In the genomic region with DNA sequence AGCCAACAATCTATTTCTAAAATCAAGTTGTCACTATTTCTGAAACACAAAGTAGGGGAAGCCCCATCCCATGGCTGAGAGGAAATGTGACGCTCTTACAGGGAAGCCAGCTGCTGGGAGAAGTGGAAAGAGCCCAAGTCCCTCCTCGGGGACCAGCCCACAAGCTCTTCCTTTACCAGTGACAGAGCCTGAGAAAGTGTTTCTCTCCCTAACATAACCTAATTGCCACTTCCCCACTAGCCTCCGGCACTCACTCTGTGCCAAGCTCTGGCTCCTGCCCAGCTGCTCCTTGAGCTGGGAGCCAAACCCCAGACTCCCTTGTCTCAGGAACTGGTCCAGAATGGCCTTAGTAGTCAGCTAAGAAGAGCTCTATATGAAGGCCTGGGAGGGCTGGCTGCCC, we compare ENCODE assay signal across 12 cellular contexts. TPM values are rescaled to one million over a fixed set of nuclear protein-coding genes. Genes with fewer than 3 reads are reported as not detected.
DNase-seq lines count a peak whose midpoint lies in the region; ATAC-seq and TF ChIP-seq lines count a peak whose summit lies in the region.
"Had no signal": no experiment of that assay in that cellular context is flagged by ENCODE, and none has a peak within 500 bp of the region (broad histone marks: within the 10 kb centered on the region; RNA-seq: fewer than 3 reads in every experiment).

No MANE protein-coding gene starts in this region.

- H3K36me3 ChIP-seq in gastroesophageal sphincter, result peaks cover 0 to 29% of the 10 kb centered on the region in 2 donors

- no peak for TF ChIP-seq EP300 in gastroesophageal sphincter (IDR thresholded peaks at IDR 0.05)

- no peak overlapping the region for H3K4me3 Mint-ChIP-seq in natural killer cell treated with Interleukin-12 subunit alpha and Interleukin-12 subunit beta and Interleukin-15 and Interleukin-18, amount 100 ng/mL, for 72 hours

- peaks cover 21 to 22% of the 10 kb centered on the region in 2 donors for H3K27me3 Mint-ChIP-seq in natural killer cell treated with Interleukin-12 subunit alpha and Interleukin-12 subunit beta and Interleukin-15 and Interleukin-18, amount 100 ng/mL, for 72 hours

- WGBS in gastroesophageal sphincter (ENCODE audit: low coverage in 1 of 2), 2 donors, result no CpG with 5 or more reads among the region's 3 CpGs

- peak; percentile 39 for DNase-seq in CD1c-positive myeloid dendritic cell (ENCODE audit: extremely low spot score)
- peak; percentile 91 for DNase-seq in RPMI7951 (ENCODE audit: low read depth)
- peak; percentile 32 for DNase-seq in pulmonary artery endothelial cell (ENCODE audit: low read depth, low spot score)
- no peak for DNase-seq in HK-2 (ENCODE audit: unreplicated experiment)
- no peak for DNase-seq in natural killer cell treated with Interleukin-12 subunit alpha and Interleukin-12 subunit beta and Interleukin-15 and Interleukin-18, amount 100 ng/mL, for 72 hours (ENCODE audit: low spot score)
- no peak for DNase-seq in activated gamma-delta T cell (lab: John Stamatoyannopoulos, UW)
- DNase-seq: activated T-cell treated with anti-CD3 and anti-CD28 coated beads, Interleukin-2, amount 50 U/mL, for 48 hours; cerebellar nuclear complex; NCI-H2081 had no signal

- no peaks in the 10 kb centered on the region for H3K4me1 Mint-ChIP-seq in natural killer cell treated with Interleukin-12 subunit alpha and Interleukin-12 subunit beta and Interleukin-15 and Interleukin-18, amount 100 ng/mL, for 72 hours (ENCODE audit: low read depth in 2 of 2)

- no peak overlapping the region for H3K4me3 ChIP-seq in gastroesophageal sphincter
- H3K4me3 ChIP-seq: smooth muscle cell had no signal

- H3K9me3 Mint-ChIP-seq in natural killer cell treated with Interleukin-12 subunit alpha and Interleukin-12 subunit beta and Interleukin-15 and Interleukin-18, amount 100 ng/mL, for 72 hours, result no peaks in the 10 kb centered on the region

- TF ChIP-seq POLR2A in gastroesophageal sphincter (IDR thresholded peaks at IDR 0.05), result no peak

- H3K36me3 Mint-ChIP-seq in natural killer cell treated with Interleukin-12 subunit alpha and Interleukin-12 subunit beta and Interleukin-15 and Interleukin-18, amount 100 ng/mL, for 72 hours, result no peaks in the 10 kb centered on the region

- peaks cover 6 to 43% (median 19%) of the 10 kb centered on the region in 3 donors for H3K4me1 ChIP-seq in gastroesophageal sphincter

- H3K9me3 ChIP-seq in gastroesophageal sphincter, result no peaks in the 10 kb centered on the region

- H3K27me3 ChIP-seq in gastroesophageal sphincter, result no peaks in the 10 kb centered on the region

- no peak for TF ChIP-seq CTCF in gastroesophageal sphincter (IDR thresholded peaks at IDR 0.05)

- ATAC-seq in gastroesophageal sphincter (peak; percentile 53), GM21737 (IDR thresholded peaks at IDR 0.05; ENCODE audit: unreplicated experiment) (no peak)
- no peak for ATAC-seq in natural killer cell treated with Interleukin-12 subunit alpha and Interleukin-12 subunit beta and Interleukin-15 and Interleukin-18, amount 100 ng/mL, for 72 hours

- H3K27ac ChIP-seq in gastroesophageal sphincter, result peak overlapping the region in 2 of 4 donors; percentile 6 to 14

- no peak overlapping the region for H3K27ac Mint-ChIP-seq in natural killer cell treated with Interleukin-12 subunit alpha and Interleukin-12 subunit beta and Interleukin-15 and Interleukin-18, amount 100 ng/mL, for 72 hours

RNA-seq across cellular contexts. Expression of a gene that starts 42.9 kb away (rescaled TPM):
- 0.29 and 0.48 TPM in 2 replicates for total RNA-seq in RPMI7951 (2014; rRNA removed; shearing (Covaris generic))
- total RNA-seq in gastroesophageal sphincter, result 10 to 100 TPM; 17.1 to 31.7 (median 23.9) TPM
- 38.4 and 62.5 TPM in 2 replicates for total RNA-seq in pulmonary artery endothelial cell
- not detected for total RNA-seq in natural killer cell treated with Interleukin-12 subunit alpha and Interleukin-12 subunit beta and Interleukin-15 and Interleukin-18, amount 100 ng/mL, for 72 hours
- total RNA-seq: smooth muscle cell had no signal

Comparison
In these comparisons a context has a peak if more than half of its experiments do, and no peak if none do; other contexts are left out.
1. DNase-seq: peak in CD1c-positive myeloid dendritic cell (single experiment), RPMI7951 (single experiment) and pulmonary artery endothelial cell (single experiment); none in HK-2 (single experiment), natural killer cell treated with Interleukin-12 subunit alpha and Interleukin-12 subunit beta and Interleukin-15 and Interleukin-18, amount 100 ng/mL, for 72 hours (single experiment) and activated gamma-delta T cell (single experiment).
2. RNA of a gene that starts 42.9 kb away (total RNA-seq): 38.4 to 62.5 TPM in pulmonary artery endothelial cell and 17.1 to 31.7 TPM in gastroesophageal sphincter; 0.29 to 0.48 TPM in RPMI7951 and not detected in natural killer cell treated with Interleukin-12 subunit alpha and Interleukin-12 subunit beta and Interleukin-15 and Interleukin-18, amount 100 ng/mL, for 72 hours; every median in the first group is over 10 times any median in the second.